12 cellular contexts compared by ENCODE assay signal in the genomic region with DNA sequence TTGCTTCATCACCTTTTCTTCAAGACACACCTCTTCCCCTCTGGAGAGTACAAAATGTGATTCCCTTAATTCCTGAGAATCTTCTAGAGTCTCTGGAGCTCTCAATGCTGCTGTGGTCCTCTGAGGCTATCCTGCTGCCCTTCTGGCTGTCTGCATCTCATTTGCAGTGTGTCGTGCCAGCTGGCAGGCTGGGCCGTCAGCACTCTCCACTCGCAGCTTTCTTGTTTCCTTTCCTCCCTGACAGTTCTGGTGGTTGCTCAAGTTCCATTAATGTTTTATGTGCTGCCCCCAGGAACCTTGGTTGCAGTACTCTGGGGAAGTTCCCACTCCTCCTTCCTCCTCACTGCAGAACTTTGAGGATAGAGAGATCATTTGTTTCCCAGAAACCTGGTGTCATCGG.
DNase-seq lines count a peak whose midpoint lies in the region; ATAC-seq, FAIRE-seq and TF ChIP-seq lines count a peak whose summit lies in the region.
"Had no signal": no experiment of that assay in that cellular context is flagged by ENCODE, and none has a peak within 500 bp of the region (broad histone marks: within the 10 kb centered on the region; RNA-seq: fewer than 3 reads in every experiment).

No MANE protein-coding gene starts in this region.

- FAIRE-seq in D721Med (lab: Jason Lieb, UNC), result no peak
- FAIRE-seq: A549 had no signal

- TF ChIP-seq POLR2A in vagina (IDR thresholded peaks at IDR 0.05), result no peak

- no peaks in the 10 kb centered on the region for H3K27me3 Mint-ChIP-seq in nephron (ENCODE audit: low read depth)

- intact Hi-C loops in vagina (cut with DNase I), result no loop called here

- peak overlapping the region; percentile 57 for H3K27ac ChIP-seq in vagina
- H3K27ac ChIP-seq: A549 had no signal

- TF ChIP-seq CTCF in fibroblast of the aortic adventitia (IDR thresholded peaks at IDR 0.05; ENCODE audit: insufficient read depth, low read length) (no peak), nephron (IDR thresholded peaks at IDR 0.05; ENCODE audit: unreplicated experiment in 3 of 3) (no peak), vagina (IDR thresholded peaks at IDR 0.05) (no peak), D721Med (IDR thresholded peaks at IDR 0.05; ENCODE audit: insufficient read depth, missing control alignments) (no peak)

- peak overlapping the region in 1 of 3 experiments; percentile 14 for H3K4me3 Mint-ChIP-seq in nephron
- H3K4me3 Mint-ChIP-seq: activated naive CD8-positive, alpha-beta T cell had no signal

- H3K36me3 Mint-ChIP-seq in nephron (ENCODE audit: low read depth), result no peaks in the 10 kb centered on the region
- H3K36me3 Mint-ChIP-seq: activated naive CD8-positive, alpha-beta T cell had no signal

- H3K4me1 ChIP-seq in vagina, result peaks cover 26% of the 10 kb centered on the region
- H3K4me1 ChIP-seq: A549 had no signal

- peak overlapping the region; percentile 72 to 84 (median 76) for H3K27ac Mint-ChIP-seq in nephron
- H3K27ac Mint-ChIP-seq: activated naive CD8-positive, alpha-beta T cell had no signal

- no peaks in the 10 kb centered on the region for H3K36me3 ChIP-seq in vagina

- H3K4me3 ChIP-seq in fibroblast of the aortic adventitia (ENCODE audit: low read depth, low read length), result no peak overlapping the region
- H3K4me3 ChIP-seq in vagina, result no peak overlapping the region
- H3K4me3 ChIP-seq: A549 had no signal

- ATAC-seq in HG03565 (IDR thresholded peaks at IDR 0.05; ENCODE audit: unreplicated experiment), result no peak
- ATAC-seq: A549 had no signal

- H3K27me3 ChIP-seq in vagina, result no peaks in the 10 kb centered on the region

- peaks cover 69% of the 10 kb centered on the region for H3K4me1 Mint-ChIP-seq in nephron

- DNase-seq in NCI-H2171 treated with DMSO at 0.1 percent for 48 hours (lab: John Stamatoyannopoulos, UW), result peak; percentile 20
- DNase-seq in NCI-H2171 (lab: John Stamatoyannopoulos, UW), result no peak
- peak; percentile 10 for DNase-seq in fibroblast of the aortic adventitia (ENCODE audit: low read depth)
- no peak for DNase-seq in vagina (ENCODE audit: extremely low spot score in 2 of 2)
- DNase-seq in D721Med (ENCODE audit: insufficient read length, low spot score), result no peak
- DNase-seq in RKO (ENCODE audit: low spot score), result no peak
- DNase-seq: MV-4-11, T-helper 2 cell had no signal

- no peaks in the 10 kb centered on the region for H3K9me3 ChIP-seq in vagina
- H3K9me3 ChIP-seq: A549 had no signal

- H3K9me3 Mint-ChIP-seq in nephron, result no peaks in the 10 kb centered on the region

Comparison
In these comparisons a context has a peak if more than half of its experiments do, and no peak if none do; other contexts are left out.
1. DNase-seq: peak in NCI-H2171 treated with DMSO at 0.1 percent for 48 hours (single experiment) and fibroblast of the aortic adventitia (single experiment); none in NCI-H2171 (single experiment), vagina (0 of 2), D721Med (single experiment) and RKO (single experiment).